Comparison of ENCODE assay signal across 13 cellular contexts in the genomic region with DNA sequence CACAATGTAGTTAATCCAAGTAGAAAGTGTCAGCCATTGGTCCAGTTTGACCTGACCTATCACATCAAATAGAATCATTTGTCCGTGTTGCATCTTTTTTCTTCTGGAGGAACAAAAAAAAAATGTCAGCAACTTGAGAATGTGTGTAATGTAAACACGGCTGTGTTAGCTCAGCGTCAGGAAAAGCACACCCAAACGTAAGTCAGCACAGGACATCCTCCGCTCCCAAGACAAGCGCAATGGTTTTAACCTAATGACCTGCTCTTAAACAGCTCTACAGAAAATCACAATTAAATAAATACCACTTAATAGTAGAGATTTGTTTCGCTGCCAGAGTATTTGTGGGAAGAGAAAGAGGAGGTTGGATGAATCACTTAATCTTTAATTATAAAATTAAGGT.
"Had no signal": no experiment of that assay in that cellular context is flagged by ENCODE, and none has a peak within 500 bp of the region (broad histone marks: within the 10 kb centered on the region; RNA-seq: fewer than 3 reads in every experiment).

No MANE protein-coding gene starts in this region.

- H3K27ac Mint-ChIP-seq: neural progenitor cell; stimulated activated memory B cell treated with anti-CD40 and anti-IgM and Interleukin-4, amounts not matched to agents 10 μg/mL and 1 μg/mL and 100 μg/mL, for 72 hours had no signal

- H3K4me1 Mint-ChIP-seq: stimulated activated memory B cell treated with anti-CD40 and anti-IgM and Interleukin-4, amounts not matched to agents 10 μg/mL and 1 μg/mL and 100 μg/mL, for 72 hours had no signal

- H3K27me3 Mint-ChIP-seq: stimulated activated memory B cell treated with anti-CD40 and anti-IgM and Interleukin-4, amounts not matched to agents 10 μg/mL and 1 μg/mL and 100 μg/mL, for 72 hours had no signal

- H3K36me3 Mint-ChIP-seq: neural progenitor cell; stimulated activated memory B cell treated with anti-CD40 and anti-IgM and Interleukin-4, amounts not matched to agents 10 μg/mL and 1 μg/mL and 100 μg/mL, for 72 hours had no signal

- DNase-seq: activated CD4-positive, alpha-beta T cell treated with anti-CD3 and anti-CD28 coated beads, Interleukin-2, amount 50 U/mL, for 4 hours; activated CD4-positive, CD25-positive, alpha-beta regulatory T cell treated with anti-CD3 and anti-CD28 coated beads, Interleukin-2, amount 50 U/mL, for 72 hours; activated naive CD4-positive, alpha-beta T cell; activated T-cell treated with anti-CD3 and anti-CD28 coated beads for 4 hours; esophagus squamous epithelium; foreskin keratinocyte; pancreas; stimulated activated CD4-positive, alpha-beta T cell treated with anti-CD3 and anti-CD28 coated beads, Interleukin-2, amount 100 ng/mL, for 48 hours; T-helper 1 cell had no signal

- H3K4me3 ChIP-seq: ascending aorta, esophagus squamous epithelium, lung, neural progenitor cell, pancreas had no signal

- ATAC-seq: foreskin keratinocyte; pancreas; stimulated activated memory B cell treated with anti-CD40 and anti-IgM and Interleukin-4, amounts not matched to agents 10 μg/mL and 1 μg/mL and 100 μg/mL, for 72 hours had no signal

- H3K4me3 Mint-ChIP-seq: neural progenitor cell; stimulated activated memory B cell treated with anti-CD40 and anti-IgM and Interleukin-4, amounts not matched to agents 10 μg/mL and 1 μg/mL and 100 μg/mL, for 72 hours had no signal

- H3K9me3 Mint-ChIP-seq: neural progenitor cell; stimulated activated memory B cell treated with anti-CD40 and anti-IgM and Interleukin-4, amounts not matched to agents 10 μg/mL and 1 μg/mL and 100 μg/mL, for 72 hours had no signal
